In genomic region chr6:113805167-113805835, GRCh38 we compare ENCODE assay signal across 8 cellular contexts. TPM values are rescaled to one million over a fixed set of nuclear protein-coding genes. Genes with fewer than 3 reads are reported as not detected.
DNase-seq lines count a peak whose midpoint lies in the region; ATAC-seq, FAIRE-seq and TF ChIP-seq lines count a peak whose summit lies in the region.

No MANE protein-coding gene starts in this region.

- BruUV-seq in mammary epithelial cell (replicated peaks; lab: Mats Ljungman, UMichigan), result no TSS peak

- FAIRE-seq in H54 (lab: Jason Lieb, UNC), result no peak

- in situ Hi-C loops in mammary epithelial cell (cut with MboI; ENCODE audit: low sequenced_read_pairs in 2 of 2), result no loop called here

- no peaks in the 10 kb centered on the region for H3K79me2 ChIP-seq in mammary epithelial cell (ENCODE audit: insufficient read depth, low read length)

- CTCF ChIA-PET in mammary epithelial cell (lab: Charles Lee; ENCODE audit: low non-redundant PET), result no interaction called here

- H3K4me1 ChIP-seq in mammary epithelial cell (ENCODE audit: insufficient read depth, low read length), result no peaks in the 10 kb centered on the region

- no peak for TF ChIP-seq CTCF in GM10266 (IDR thresholded peaks at IDR 0.05; ENCODE audit: control insufficient read depth, insufficient read depth, low read depth, missing control alignments)
- no peak for TF ChIP-seq CTCF in mammary epithelial cell (conservative IDR thresholded peaks at IDR 0.05 in 1 of 2, IDR thresholded peaks at IDR 0.05 in 1 of 2; ENCODE audit: extremely low read depth in 1 of 2, insufficient read depth in 1 of 2, low read depth in 1 of 2, low read length in 2 of 2)

- H3K4me3 ChIP-seq in mammary epithelial cell (replicated peaks in 1 of 3; ENCODE audit: insufficient read depth in 1 of 3, low read depth in 2 of 3, low read length in 3 of 3), result no peak overlapping the region

- H3K27ac ChIP-seq in mammary epithelial cell (ENCODE audit: insufficient read depth, low read depth, low read length), result no peak overlapping the region

- peak; percentile 91 for ATAC-seq in GM21423 (IDR thresholded peaks at IDR 0.05; ENCODE audit: unreplicated experiment)
- ATAC-seq in HG03469 (IDR thresholded peaks at IDR 0.05; ENCODE audit: unreplicated experiment), result peak; percentile 96

- H3K9ac ChIP-seq in mammary epithelial cell (ENCODE audit: insufficient read depth, low read length), result no peak overlapping the region

- H3K9me3 ChIP-seq in mammary epithelial cell (replicated peaks; ENCODE audit: insufficient read depth, low read length), result no peaks in the 10 kb centered on the region

- TF ChIP-seq POLR2A in H54 (IDR thresholded peaks at IDR 0.05; ENCODE audit: low read depth, low read length), result no peak

- dilution Hi-C loops in mammary epithelial cell (cut with HindIII; ENCODE audit: low sequenced_read_pairs), result no loop called here

- intact Hi-C loops in mammary epithelial cell (cut with micrococcal nuclease), result no loop called here

- no peak overlapping the region for H3K4me2 ChIP-seq in mammary epithelial cell (ENCODE audit: insufficient read depth, low read depth, low read length)

- no peaks in the 10 kb centered on the region for H3K27me3 ChIP-seq in mammary epithelial cell (ENCODE audit: insufficient read depth, low read length)

- H3K36me3 ChIP-seq in mammary epithelial cell (ENCODE audit: insufficient read depth, low read length), result no peaks in the 10 kb centered on the region

- H2AFZ ChIP-seq in mammary epithelial cell (ENCODE audit: low read depth, low read length), result no peak overlapping the region

- DNase-seq in GM10266 (ENCODE audit: extremely low spot score), result peak; percentile 72
- DNase-seq in globus pallidus (ENCODE audit: low spot score), result peak; percentile 15
- no peak for DNase-seq in stimulated activated CD4-positive, alpha-beta T cell treated with anti-CD3 and anti-CD28 coated beads, Interleukin-1b, Interleukin-23, amount 100 ng/mL, for 48 hours
- DNase-seq in mammary epithelial cell, result no peak
- DNase-seq in NCI-H146 (lab: John Stamatoyannopoulos, UW), result no peak
- no peak for DNase-seq in H54 (ENCODE audit: insufficient read length, low spot score)

- 83% methylated on average over 7 of the region's 7 CpGs for whole genome bisulfite sequencing in mammary epithelial cell (ENCODE audit: low coverage, missing lambda C conversion rate)

- no peaks in the 10 kb centered on the region for H4K20me1 ChIP-seq in mammary epithelial cell (ENCODE audit: insufficient read depth, low read length)

RNA-seq across cellular contexts. Expression of gene MARCKS, which starts 51.8 kb away (rescaled TPM):
- total RNA-seq in mammary epithelial cell, result 100 to 1,000 TPM in 1 of 2 donors, 10 to 100 TPM in 1; 65.4 to 171 TPM
- 16.0 TPM for polyA plus RNA-seq in mammary epithelial cell
- 17.5 TPM for polyA minus RNA-seq in mammary epithelial cell

Comparison
In these comparisons a context has a peak if more than half of its experiments do, and no peak if none do; other contexts are left out.
1. DNase-seq: peak in GM10266 (single experiment) and globus pallidus (single experiment); none in stimulated activated CD4-positive, alpha-beta T cell treated with anti-CD3 and anti-CD28 coated beads, Interleukin-1b, Interleukin-23, amount 100 ng/mL, for 48 hours (single experiment), mammary epithelial cell (single experiment), NCI-H146 (single experiment) and H54 (single experiment).